15 cellular contexts compared by ENCODE assay signal in the genomic region with DNA sequence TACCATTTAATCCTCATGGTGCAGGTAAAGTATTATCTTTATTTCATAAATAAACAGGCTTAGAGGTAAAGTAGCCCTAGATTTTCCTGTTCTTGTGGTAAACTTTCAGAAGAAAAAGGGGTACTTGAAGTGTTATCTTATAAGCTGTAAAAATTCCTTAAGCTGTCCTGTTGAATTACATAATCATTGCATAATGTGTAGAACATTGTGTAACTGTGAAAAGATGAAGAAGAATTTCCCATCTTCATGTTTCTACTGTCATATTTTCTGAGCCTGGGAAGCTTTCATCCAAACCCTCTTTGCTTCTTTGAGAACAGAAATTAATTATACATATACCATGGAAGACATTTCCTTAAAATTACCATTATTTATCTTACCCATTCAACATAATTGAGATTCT.
A peak's percentile ranks its signal among the peaks of the same experiment; 100 is the strongest.
DNase-seq lines count a peak whose midpoint lies in the region; ATAC-seq, FAIRE-seq and TF ChIP-seq lines count a peak whose summit lies in the region.
"Had no signal": no experiment of that assay in that cellular context is flagged by ENCODE, and none has a peak within 500 bp of the region (broad histone marks: within the 10 kb centered on the region; RNA-seq: fewer than 3 reads in every experiment).

No MANE protein-coding gene starts in this region.

- H2AFZ ChIP-seq in PC-9, result no peak overlapping the region

- ATAC-seq in A549, result no peak
- no peak for ATAC-seq in GM18909 (IDR thresholded peaks at IDR 0.05; ENCODE audit: poor library complexity, unreplicated experiment)
- ATAC-seq in GM18517 (IDR thresholded peaks at IDR 0.05; ENCODE audit: unreplicated experiment), result no peak

- H3K4me3 ChIP-seq in A549 (no peak overlapping the region), PC-9 (no peak overlapping the region), fibroblast of mammary gland (ENCODE audit: control insufficient read depth, low read depth, low read length) (no peak overlapping the region)
- H3K4me3 ChIP-seq: vagina had no signal

- TF ChIP-seq CTCF in A549 (IDR thresholded peaks at IDR 0.05), result no peak
- no peak for TF ChIP-seq CTCF in PC-9 (conservative IDR thresholded peaks at IDR 0.05)
- TF ChIP-seq CTCF in fibroblast of mammary gland (conservative IDR thresholded peaks at IDR 0.05; ENCODE audit: control insufficient read depth, insufficient read depth, low read depth, low read length), result no peak

- H3K9me2 ChIP-seq in PC-9 (ENCODE audit: insufficient read depth), result no peaks in the 10 kb centered on the region

- H3K79me2 ChIP-seq in PC-9 (ENCODE audit: low read depth), result peaks cover 9% of the 10 kb centered on the region; the same call in 1 of the 2 replicates

- POLR2A ChIA-PET in A549 (lab: Yijun Ruan, JAX), result interaction anchor here (1.1 kb wide), 1 partner anchor 91 kb away, joined by 3 read pairs; the partner anchor contains the start of gene ELOVL6
- POLR2A ChIA-PET in PC-9 (lab: Charles Lee; ENCODE audit: unreplicated experiment), result no interaction called here

- H3K9me3 ChIP-seq in A549, result no peaks in the 10 kb centered on the region
- no peaks in the 10 kb centered on the region for H3K9me3 ChIP-seq in PC-9 (ENCODE audit: insufficient read depth, low read depth)
- H3K9me3 ChIP-seq: vagina had no signal

- CTCF ChIA-PET in A549 (lab: Yijun Ruan, JAX) (interaction anchor here (0.6 to 1.0 kb wide), 2 partner anchors 58 to 69 kb away, joined by 3 read pairs; no protein-coding TSS in a partner anchor), PC-9 (lab: Charles Lee) (interaction anchor here (0.5 kb wide), 1 partner anchor 12 kb away, joined by 3 read pairs; no protein-coding TSS in a partner anchor)

- H3K4me1 ChIP-seq in A549 (peaks cover 30% of the 10 kb centered on the region), PC-9 (replicated peaks; ENCODE audit: insufficient read depth) (peaks cover 29% of the 10 kb centered on the region)

- H4K20me1 ChIP-seq in PC-9 (ENCODE audit: insufficient read depth), result no peaks in the 10 kb centered on the region

- H3K4me2 ChIP-seq in A549, result peak overlapping the region; percentile 81
- peak overlapping the region; percentile 77 for H3K4me2 ChIP-seq in PC-9

- no TSS peak for BruUV-seq in PC-9 (replicated peaks; lab: Mats Ljungman, UMichigan)

- TF ChIP-seq EP300 in A549 (IDR thresholded peaks at IDR 0.05), result no peak

- intact Hi-C loops in PC-9 (cut with micrococcal nuclease; ENCODE audit: unreplicated experiment), result no loop called here

- no peak for TF ChIP-seq RAD21 in A549 (conservative IDR thresholded peaks at IDR 0.05 in 1 of 2, IDR thresholded peaks at IDR 0.05 in 1 of 2)

- TF ChIP-seq POLR2A in A549 (IDR thresholded peaks at IDR 0.05; ENCODE audit: low read length), result no peak

- no peak for FAIRE-seq in A549 (lab: Jason Lieb, UNC)

- peaks cover 16% of the 10 kb centered on the region; the same call in 1 of the 2 replicates for H3F3A ChIP-seq in PC-9 (ENCODE audit: insufficient read depth, low read depth)

- no peak for DNase-seq in A549 (ENCODE audit: low read depth in 1 of 2, low spot score in 1 of 2)
- DNase-seq in GM03348 (ENCODE audit: low spot score), result peak; percentile 38
- peak in 1 of 2 experiments; percentile 44 for DNase-seq in PC-9
- DNase-seq in fibroblast of mammary gland (ENCODE audit: low read depth), result peak; percentile 43
- DNase-seq in GM19238 (ENCODE audit: insufficient read length, low spot score), result no peak
- DNase-seq in COLO829 (ENCODE audit: low spot score), result no peak
- DNase-seq: ACHN; activated CD4-positive, alpha-beta T cell treated with anti-CD3 and anti-CD28 coated beads, Interleukin-2, amount 50 U/mL, for 4 hours; activated naive CD4-positive, alpha-beta T cell treated with anti-CD3 and anti-CD28 coated beads, Interleukin-2, amount 10 ng/mL, durations not matched to agents 7 days and 5 days; activated T-cell treated with anti-CD3 and anti-CD28 coated beads, Interleukin-2, amount 50 U/mL, for 1 hour; NCI-H82; stimulated activated CD4-positive, alpha-beta T cell treated with anti-CD3 and anti-CD28 coated beads, Interleukin-1b, Interleukin-23, amount 100 ng/mL, for 48 hours had no signal

- H3K27ac ChIP-seq in A549 (peak overlapping the region in 1 of 2 experiments; percentile 71; a peak in 2 of 6 replicates), PC-9 (peak overlapping the region; percentile 93)
- H3K27ac ChIP-seq: vagina had no signal

- H3K36me3 ChIP-seq in PC-9 (ENCODE audit: low read depth), result no peaks in the 10 kb centered on the region
- H3K36me3 ChIP-seq: vagina had no signal

- no peaks in the 10 kb centered on the region for H3K27me3 ChIP-seq in PC-9 (ENCODE audit: insufficient read depth, low read depth)
- H3K27me3 ChIP-seq: vagina had no signal

TF ChIP-seq in A549, 52 proteins besides CTCF, POLR2A, EP300 and RAD21:
- TF ChIP-seq, protein P1, sequence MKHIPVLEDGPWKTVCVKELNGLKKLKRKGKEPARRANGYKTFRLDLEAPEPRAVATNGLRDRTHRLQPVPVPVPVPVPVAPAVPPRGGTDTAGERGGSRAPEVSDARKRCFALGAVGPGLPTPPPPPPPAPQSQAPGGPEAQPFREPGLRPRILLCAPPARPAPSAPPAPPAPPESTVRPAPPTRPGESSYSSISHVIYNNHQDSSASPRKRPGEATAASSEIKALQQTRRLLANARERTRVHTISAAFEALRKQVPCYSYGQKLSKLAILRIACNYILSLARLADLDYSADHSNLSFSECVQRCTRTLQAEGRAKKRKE (CRISPR knock-in tag; IDR thresholded peaks at IDR 0.05; ENCODE audit: low read depth), result no peak
- TF ChIP-seq CEBPB (IDR thresholded peaks at IDR 0.05), result peak; percentile 85 to 91
- TF ChIP-seq RFX5 (IDR thresholded peaks at IDR 0.05), result no peak
- TF ChIP-seq, protein P2, sequence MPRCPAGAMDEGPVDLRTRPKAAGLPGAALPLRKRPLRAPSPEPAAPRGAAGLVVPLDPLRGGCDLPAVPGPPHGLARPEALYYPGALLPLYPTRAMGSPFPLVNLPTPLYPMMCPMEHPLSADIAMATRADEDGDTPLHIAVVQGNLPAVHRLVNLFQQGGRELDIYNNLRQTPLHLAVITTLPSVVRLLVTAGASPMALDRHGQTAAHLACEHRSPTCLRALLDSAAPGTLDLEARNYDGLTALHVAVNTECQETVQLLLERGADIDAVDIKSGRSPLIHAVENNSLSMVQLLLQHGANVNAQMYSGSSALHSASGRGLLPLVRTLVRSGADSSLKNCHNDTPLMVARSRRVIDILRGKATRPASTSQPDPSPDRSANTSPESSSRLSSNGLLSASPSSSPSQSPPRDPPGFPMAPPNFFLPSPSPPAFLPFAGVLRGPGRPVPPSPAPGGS (IDR thresholded peaks at IDR 0.05), result no peak
- no peak for TF ChIP-seq CHD2 (IDR thresholded peaks at IDR 0.05; ENCODE audit: low read length, partially characterized antibody)
- TF ChIP-seq JUNB (IDR thresholded peaks at IDR 0.05), result no peak
- no peak for TF ChIP-seq ZC3H11A (IDR thresholded peaks at IDR 0.05)
- TF ChIP-seq MAFK (IDR thresholded peaks at IDR 0.05; ENCODE audit: partially characterized antibody), result no peak
- no peak for TF ChIP-seq CBX2 (IDR thresholded peaks at IDR 0.05; ENCODE audit: borderline replicate concordance, low read depth)
- no peak for TF ChIP-seq ZNF302 (CRISPR knock-in tag; IDR thresholded peaks at IDR 0.05)
- no peak for TF ChIP-seq REST (IDR thresholded peaks at IDR 0.05)
- TF ChIP-seq KDM1A (IDR thresholded peaks at IDR 0.05; ENCODE audit: low read depth), result no peak
- peak; percentile 64; the same call in 1 of the 2 replicates for TF ChIP-seq HES2 (IDR thresholded peaks at IDR 0.05)
TF ChIP-seq in A549: peak in this region for 2.

Comparison
In these comparisons a context has a peak if more than half of its experiments do, and no peak if none do; other contexts are left out.
1. DNase-seq: peak in GM03348 (single experiment) and fibroblast of mammary gland (single experiment); none in A549 (0 of 2), GM19238 (single experiment) and COLO829 (single experiment).